ENCODE assay signal across 13 cellular contexts in the genomic region with DNA sequence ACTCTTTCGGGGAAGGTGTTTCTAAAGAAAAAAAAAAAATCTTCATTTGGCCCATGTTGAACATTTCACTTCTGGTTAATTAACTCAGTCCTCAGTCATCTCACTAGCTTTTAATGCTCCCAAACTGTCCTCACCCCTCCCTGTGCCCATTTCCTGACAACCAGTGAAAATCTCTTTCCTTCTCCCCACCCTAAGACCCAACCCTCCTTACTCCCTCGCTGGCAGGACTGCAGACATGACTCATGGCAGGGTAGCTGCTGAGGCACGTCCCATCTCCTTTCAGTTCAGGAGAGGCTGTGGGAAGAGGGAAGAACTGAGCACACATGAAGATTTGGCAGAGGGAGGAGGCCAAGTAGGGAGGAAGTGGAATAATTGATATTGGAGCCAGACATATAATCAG. TPM values are rescaled to one million over a fixed set of nuclear protein-coding genes. Genes with fewer than 3 reads are reported as not detected.
DNase-seq lines count a peak whose midpoint lies in the region; ATAC-seq and TF ChIP-seq lines count a peak whose summit lies in the region.
"Had no signal": no experiment of that assay in that cellular context is flagged by ENCODE, and none has a peak within 500 bp of the region (broad histone marks: within the 10 kb centered on the region; RNA-seq: fewer than 3 reads in every experiment).

No MANE protein-coding gene starts in this region.

- peak overlapping the region; percentile 13 for H3K27ac ChIP-seq in ACC112 (ENCODE audit: low read depth, low read length)
- H3K27ac ChIP-seq in brain microvascular endothelial cell: no peak overlapping the region
- H3K27ac ChIP-seq in left lung: no peak overlapping the region
- H3K27ac ChIP-seq: heart right ventricle, KMS-11 had no signal

- TF ChIP-seq CTCF in brain microvascular endothelial cell (IDR thresholded peaks at IDR 0.05; ENCODE audit: low read depth, low read length, missing control alignments) (no peak), left lung (IDR thresholded peaks at IDR 0.05) (no peak), BE2C (IDR thresholded peaks at IDR 0.05; ENCODE audit: low read depth, low read length) (no peak)

- in situ Hi-C loops in brain microvascular endothelial cell (cut with HindIII; ENCODE audit: low pct_ligation_motif_present, low sequenced_read_pairs): no loop called here

- H3K9me3 ChIP-seq in left lung (no peaks in the 10 kb centered on the region), BE2C (no peaks in the 10 kb centered on the region)
- H3K9me3 ChIP-seq: heart right ventricle had no signal

- H3K79me2 ChIP-seq in ACC112 (ENCODE audit: control insufficient read depth, insufficient read depth, low read length, unreplicated experiment): no peaks in the 10 kb centered on the region

- H3K4me1 Mint-ChIP-seq in activated T-helper 2 cell treated with anti-CD3 and anti-CD28 coated beads, Interferon-gamma antibody, Interleukin-2, Interleukin-4, amounts not matched to agents 10 μg/mL and 5 μg/mL and 100 μg/mL, durations not matched to agents 14 hours and 24 hours and 36 hours (ENCODE audit: low read depth): no peaks in the 10 kb centered on the region

- ATAC-seq in left lung (peak; percentile 58), HG02938 (IDR thresholded peaks at IDR 0.05; ENCODE audit: unreplicated experiment) (no peak)
- ATAC-seq: heart right ventricle had no signal

- peak; percentile 61 for DNase-seq in HS-5 (ENCODE audit: low read depth)
- peak; percentile 27 for DNase-seq in brain microvascular endothelial cell
- no peak for DNase-seq in left lung
- no peak for DNase-seq in BE2C
- no peak for DNase-seq in activated T-helper 2 cell treated with anti-CD3 and anti-CD28 coated beads, Interferon-gamma antibody, Interleukin-2, Interleukin-4, amounts not matched to agents 10 μg/mL and 5 μg/mL and 100 μg/mL, durations not matched to agents 14 hours and 24 hours and 36 hours (ENCODE audit: low spot score)
- no peak for DNase-seq in SHP77 (lab: John Stamatoyannopoulos, UW)
- DNase-seq: activated CD4-positive, CD25-positive, alpha-beta regulatory T cell treated with anti-CD3 and anti-CD28 coated beads, Interleukin-2, amount 50 U/mL, for 72 hours; central memory CD4-positive, alpha-beta T cell; heart right ventricle had no signal

- no peak overlapping the region for H3K4me3 Mint-ChIP-seq in activated T-helper 2 cell treated with anti-CD3 and anti-CD28 coated beads, Interferon-gamma antibody, Interleukin-2, Interleukin-4, amounts not matched to agents 10 μg/mL and 5 μg/mL and 100 μg/mL, durations not matched to agents 14 hours and 24 hours and 36 hours (ENCODE audit: low read depth)
- H3K4me3 Mint-ChIP-seq: activated T-helper 1 cell treated with anti-CD3 and anti-CD28 coated beads, Interleukin-12 subunit alpha, Interleukin-12 subunit beta, Interleukin-2, Interleukin-4 antibody, amounts not matched to agents 30 ng/mL and 10 ng/mL and 1 ng/mL, durations not matched to agents 14 hours and 24 hours and 36 hours had no signal

- H3K36me3 ChIP-seq in ACC112 (ENCODE audit: insufficient read depth, low read length): no peaks in the 10 kb centered on the region
- H3K36me3 ChIP-seq in brain microvascular endothelial cell (replicated peaks): no peaks in the 10 kb centered on the region
- no peaks in the 10 kb centered on the region for H3K36me3 ChIP-seq in left lung
- no peaks in the 10 kb centered on the region for H3K36me3 ChIP-seq in BE2C
- H3K36me3 ChIP-seq: heart right ventricle had no signal

- intact Hi-C loops in left lung (cut with DNase I): no loop called here
- intact Hi-C loops in activated T-helper 2 cell treated with anti-CD3 and anti-CD28 coated beads, Interferon-gamma antibody, Interleukin-2, Interleukin-4, amounts not matched to agents 10 μg/mL and 5 μg/mL and 100 μg/mL, durations not matched to agents 14 hours and 24 hours and 36 hours (cut with micrococcal nuclease): no loop called here

- no peaks in the 10 kb centered on the region for H3K9me3 Mint-ChIP-seq in activated T-helper 2 cell treated with anti-CD3 and anti-CD28 coated beads, Interferon-gamma antibody, Interleukin-2, Interleukin-4, amounts not matched to agents 10 μg/mL and 5 μg/mL and 100 μg/mL, durations not matched to agents 14 hours and 24 hours and 36 hours
- H3K9me3 Mint-ChIP-seq: activated T-helper 1 cell treated with anti-CD3 and anti-CD28 coated beads, Interleukin-12 subunit alpha, Interleukin-12 subunit beta, Interleukin-2, Interleukin-4 antibody, amounts not matched to agents 30 ng/mL and 10 ng/mL and 1 ng/mL, durations not matched to agents 14 hours and 24 hours and 36 hours had no signal

- no peak overlapping the region for H2AFZ ChIP-seq in ACC112 (ENCODE audit: low read length, unreplicated experiment)

- no peaks in the 10 kb centered on the region for H3K27me3 ChIP-seq in ACC112 (ENCODE audit: insufficient read depth, low read length)
- H3K27me3 ChIP-seq in brain microvascular endothelial cell (replicated peaks): no peaks in the 10 kb centered on the region
- H3K27me3 ChIP-seq in left lung: peaks cover 0 to 6% of the 10 kb centered on the region in 2 donors
- H3K27me3 ChIP-seq in BE2C: no peaks in the 10 kb centered on the region

- H3K4me3 ChIP-seq in ACC112 (ENCODE audit: low read depth, low read length) (no peak overlapping the region), brain microvascular endothelial cell (ENCODE audit: low read depth, low read length) (no peak overlapping the region), left lung (no peak overlapping the region), BE2C (ENCODE audit: low read depth, low read length) (no peak overlapping the region)
- H3K4me3 ChIP-seq: heart right ventricle had no signal

- H3K27ac Mint-ChIP-seq in activated T-helper 2 cell treated with anti-CD3 and anti-CD28 coated beads, Interferon-gamma antibody, Interleukin-2, Interleukin-4, amounts not matched to agents 10 μg/mL and 5 μg/mL and 100 μg/mL, durations not matched to agents 14 hours and 24 hours and 36 hours: no peak overlapping the region
- H3K27ac Mint-ChIP-seq: activated T-helper 1 cell treated with anti-CD3 and anti-CD28 coated beads, Interleukin-12 subunit alpha, Interleukin-12 subunit beta, Interleukin-2, Interleukin-4 antibody, amounts not matched to agents 30 ng/mL and 10 ng/mL and 1 ng/mL, durations not matched to agents 14 hours and 24 hours and 36 hours had no signal

- H3K27me3 Mint-ChIP-seq in activated T-helper 2 cell treated with anti-CD3 and anti-CD28 coated beads, Interferon-gamma antibody, Interleukin-2, Interleukin-4, amounts not matched to agents 10 μg/mL and 5 μg/mL and 100 μg/mL, durations not matched to agents 14 hours and 24 hours and 36 hours (ENCODE audit: low read depth): peaks cover 17% of the 10 kb centered on the region

- peaks cover 36% of the 10 kb centered on the region for H3K4me1 ChIP-seq in ACC112 (ENCODE audit: control insufficient read depth, insufficient read depth, low read length, unreplicated experiment)
- H3K4me1 ChIP-seq in left lung: no peaks in the 10 kb centered on the region
- no peaks in the 10 kb centered on the region for H3K4me1 ChIP-seq in BE2C

- H3K36me3 Mint-ChIP-seq in activated T-helper 2 cell treated with anti-CD3 and anti-CD28 coated beads, Interferon-gamma antibody, Interleukin-2, Interleukin-4, amounts not matched to agents 10 μg/mL and 5 μg/mL and 100 μg/mL, durations not matched to agents 14 hours and 24 hours and 36 hours (ENCODE audit: low read depth): no peaks in the 10 kb centered on the region

RNA-seq across cellular contexts. Expression of gene PKP1, which starts 12.6 kb away (rescaled TPM):
- total RNA-seq in left lung: 1 to 10 TPM; 2.1 to 2.8 TPM
- polyA plus RNA-seq in BE2C (2012; ENCODE audit: insufficient read depth, insufficient read length, low read depth): 0.93 TPM
- total RNA-seq in activated T-helper 2 cell treated with anti-CD3 and anti-CD28 coated beads, Interferon-gamma antibody, Interleukin-2, Interleukin-4, amounts not matched to agents 10 μg/mL and 5 μg/mL and 100 μg/mL, durations not matched to agents 14 hours and 24 hours and 36 hours: not detected in 2 replicates
- total RNA-seq: activated T-helper 1 cell treated with anti-CD3 and anti-CD28 coated beads, Interleukin-12 subunit alpha, Interleukin-12 subunit beta, Interleukin-2, Interleukin-4 antibody, amounts not matched to agents 30 ng/mL and 10 ng/mL and 1 ng/mL, durations not matched to agents 14 hours and 24 hours and 36 hours had no signal

Comparison
In these comparisons a context has a peak if more than half of its experiments do, and no peak if none do; other contexts are left out.
1. DNase-seq: peak in HS-5 (single experiment) and brain microvascular endothelial cell (single experiment); none in left lung (0 of 2), BE2C (single experiment), activated T-helper 2 cell treated with anti-CD3 and anti-CD28 coated beads, Interferon-gamma antibody, Interleukin-2, Interleukin-4, amounts not matched to agents 10 μg/mL and 5 μg/mL and 100 μg/mL, durations not matched to agents 14 hours and 24 hours and 36 hours (single experiment) and SHP77 (0 of 2).